In the genomic region with DNA sequence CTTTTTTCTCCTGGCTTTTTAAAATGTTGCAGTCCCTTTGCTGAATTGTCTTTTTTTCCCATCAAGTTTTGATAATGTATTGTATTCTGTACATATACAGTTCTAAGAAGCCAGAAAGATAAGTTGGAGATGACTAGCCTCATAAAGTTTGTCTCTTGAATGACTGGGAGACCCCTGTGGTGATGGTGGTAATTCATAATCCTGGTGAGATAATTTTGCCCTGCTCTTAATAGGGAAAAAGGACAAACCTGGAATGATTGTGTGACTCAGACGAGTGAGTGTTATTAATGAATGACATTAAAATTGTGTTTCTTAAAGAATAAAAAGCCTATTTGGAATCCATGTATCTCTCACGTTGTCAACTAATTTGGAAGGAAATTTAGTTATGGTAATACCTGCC, we compare ENCODE assay signal across 10 cellular contexts. TPM values are rescaled to one million over a fixed set of nuclear protein-coding genes. Genes with fewer than 3 reads are reported as not detected.
DNase-seq lines count a peak whose midpoint lies in the region; ATAC-seq, FAIRE-seq and TF ChIP-seq lines count a peak whose summit lies in the region.
"Had no signal": no experiment of that assay in that cellular context is flagged by ENCODE, and none has a peak within 500 bp of the region (broad histone marks: within the 10 kb centered on the region; RNA-seq: fewer than 3 reads in every experiment).

No MANE protein-coding gene starts in this region.

- FAIRE-seq in HepG2 (lab: Jason Lieb, UNC): no peak
- FAIRE-seq: endometrium had no signal

- no peak overlapping the region for H2BK12ac ChIP-seq in H9 (ENCODE audit: insufficient read length, low read depth, low read length)

- H3K27me3 ChIP-seq in H9 (ENCODE audit: insufficient read depth, low read length) (no peaks in the 10 kb centered on the region), HepG2 (ENCODE audit: control insufficient read depth in 1 of 2, insufficient read depth in 2 of 2, low read length in 2 of 2) (no peaks in the 10 kb centered on the region; a peak in 1 of 5 replicates)

- DNase-seq in H9 (no peak), HepG2 (ENCODE audit: low spot score) (no peak), COR-L47 (lab: John Stamatoyannopoulos, UW) (no peak), NCI-H748 (lab: John Stamatoyannopoulos, UW; ENCODE audit: unreplicated experiment) (no peak), DMS79 (lab: John Stamatoyannopoulos, UW) (no peak)
- no peak for DNase-seq in activated naive CD8-positive, alpha-beta T cell treated with anti-CD3 and anti-CD28 coated beads for 36 hours
- DNase-seq: NCI-H1930 had no signal

- no peak overlapping the region for H2AK5ac ChIP-seq in H9 (ENCODE audit: insufficient read length, low read length)

- H3K9me3 ChIP-seq in H9 (ENCODE audit: control insufficient read depth, low read depth, low read length): no peaks in the 10 kb centered on the region
- no peaks in the 10 kb centered on the region for H3K9me3 ChIP-seq in HepG2 (ENCODE audit: low read length)

- no CpG with 5 or more reads among the region's 2 CpGs for WGBS in H9 (ENCODE audit: extremely low coverage, insufficient read length, low lambda C conversion rate)
- WGBS in HepG2 (ENCODE audit: low lambda C conversion rate): 89% methylated on average over 2 of the region's 2 CpGs

- H3K18ac ChIP-seq in H9 (ENCODE audit: insufficient read length, low read depth, low read length): no peak overlapping the region

- peaks cover 1 to 3% of the 10 kb centered on the region in 2 experiments; a peak in 1 of 5 replicates for H3K9me3 Mint-ChIP-seq in H9
- no peaks in the 10 kb centered on the region for H3K9me3 Mint-ChIP-seq in activated naive CD8-positive, alpha-beta T cell treated with anti-CD3 and anti-CD28 coated beads for 36 hours

- peaks cover 7% of the 10 kb centered on the region for H3K27me3 Mint-ChIP-seq in H9 (ENCODE audit: low read depth)
- H3K27me3 Mint-ChIP-seq in activated naive CD8-positive, alpha-beta T cell treated with anti-CD3 and anti-CD28 coated beads for 36 hours: no peaks in the 10 kb centered on the region

- POLR2A ChIA-PET in HepG2 (lab: Yijun Ruan, JAX): no interaction called here

- TF ChIP-seq EP300 in HepG2 (IDR thresholded peaks at IDR 0.05; ENCODE audit: low read depth in 2 of 2, low read length in 2 of 2): no peak
- no peak for TF ChIP-seq EP300 in HepG2 (CRISPR knock-in tag; IDR thresholded peaks at IDR 0.05; ENCODE audit: borderline replicate concordance)

- H3K79me2 ChIP-seq in H9 (ENCODE audit: insufficient read depth, low read length) (peaks cover 2% of the 10 kb centered on the region; the same call in 1 of the 2 replicates), HepG2 (ENCODE audit: insufficient read depth, low read length) (peaks cover 16% of the 10 kb centered on the region)

- H3T11ph ChIP-seq in H9 (ENCODE audit: low read length): no peak overlapping the region

- no peak for ATAC-seq in HepG2
- no peak for ATAC-seq in GM18867 (IDR thresholded peaks at IDR 0.05; ENCODE audit: unreplicated experiment)

- H4K91ac ChIP-seq in H9 (ENCODE audit: insufficient read length, low read depth, low read length): no peak overlapping the region

- TF ChIP-seq CTCF in 22Rv1 (IDR thresholded peaks at IDR 0.05) (no peak), H9 (conservative IDR thresholded peaks at IDR 0.05) (no peak), HepG2 (CRISPR knock-in tag; IDR thresholded peaks at IDR 0.05) (no peak)

- no peak overlapping the region for H2AFZ ChIP-seq in H9 (ENCODE audit: low read length)
- H2AFZ ChIP-seq in HepG2 (ENCODE audit: low read length): no peak overlapping the region

- peaks cover 12 to 14% of the 10 kb centered on the region in 2 experiments for H3K4me1 Mint-ChIP-seq in H9
- H3K4me1 Mint-ChIP-seq in activated naive CD8-positive, alpha-beta T cell treated with anti-CD3 and anti-CD28 coated beads for 36 hours: peaks cover 29% of the 10 kb centered on the region

- H3K36me3 ChIP-seq in HepG2 (replicated peaks in 1 of 2; ENCODE audit: control insufficient read depth in 1 of 2, insufficient read depth in 2 of 2, low read length in 2 of 2): no peaks in the 10 kb centered on the region

- no TSS peak for BruUV-seq in HepG2 (replicated peaks; lab: Mats Ljungman, UMichigan)

- H3K4me1 ChIP-seq in H9 (ENCODE audit: insufficient read depth, low read length) (no peaks in the 10 kb centered on the region), HepG2 (ENCODE audit: insufficient read depth, low read length) (peaks cover 23% of the 10 kb centered on the region)

- peak overlapping the region; percentile 81 to 92 (median 89); a peak in 5 of 6 replicates for H3K4me3 ChIP-seq in HepG2 (replicated peaks in 1 of 3; ENCODE audit: insufficient read depth in 1 of 3, low read depth in 2 of 3, low read length in 3 of 3)

- no peak overlapping the region for H3K14ac ChIP-seq in H9 (ENCODE audit: insufficient read depth, low read length)

- no peaks in the 10 kb centered on the region for H3K79me1 ChIP-seq in H9 (ENCODE audit: insufficient read depth, low read depth, low read length, poor library complexity, severe bottlenecking)

- H2BK5ac ChIP-seq in H9 (ENCODE audit: insufficient read length, low read length): no peak overlapping the region

- H3K9ac ChIP-seq in H9 (ENCODE audit: extremely low read depth, insufficient read length, low read length) (no peak overlapping the region), HepG2 (ENCODE audit: insufficient read depth, low read depth, low read length) (peak overlapping the region; percentile 75)

- no peak overlapping the region for H3K4ac ChIP-seq in H9 (ENCODE audit: low read depth, low read length)

- peaks cover 5 to 10% (median 9%) of the 10 kb centered on the region in 3 experiments; a peak in 6 of 7 replicates for H3K36me3 Mint-ChIP-seq in H9 (ENCODE audit: insufficient read depth in 1 of 3, low read depth in 3 of 3)
- H3K36me3 Mint-ChIP-seq in activated naive CD8-positive, alpha-beta T cell treated with anti-CD3 and anti-CD28 coated beads for 36 hours: peaks cover 13% of the 10 kb centered on the region

- H2BK15ac ChIP-seq in H9 (ENCODE audit: low read depth, low read length): no peak overlapping the region

- H3K27ac Mint-ChIP-seq in H9: no peak overlapping the region
- H3K27ac Mint-ChIP-seq in activated naive CD8-positive, alpha-beta T cell treated with anti-CD3 and anti-CD28 coated beads for 36 hours: peak overlapping the region; percentile 70

- H4K20me1 ChIP-seq in H9 (ENCODE audit: control insufficient read depth, insufficient read depth, insufficient read length) (no peaks in the 10 kb centered on the region), HepG2 (ENCODE audit: insufficient read depth, low read length) (no peaks in the 10 kb centered on the region)

- TF ChIP-seq POLR2A in HepG2 (IDR thresholded peaks at IDR 0.05; ENCODE audit: insufficient read depth in 1 of 2, low read depth in 2 of 2, low read length in 2 of 2): no peak

- no peak overlapping the region for H3K56ac ChIP-seq in H9 (ENCODE audit: insufficient read length, low read depth, low read length)

- in situ Hi-C loops in HepG2 (cut with HindIII; ENCODE audit: extremely low pct_ligation_motif_present, low pct_unique_long_range_greater_than_20kb): no loop called here

- H2BK20ac ChIP-seq in H9 (ENCODE audit: low read depth, low read length, poor library complexity, severe bottlenecking): no peak overlapping the region

- H3K27ac ChIP-seq in 22Rv1 (peak overlapping the region; percentile 74), H9 (ENCODE audit: insufficient read length, low read depth, low read length) (no peak overlapping the region), HepG2 (ENCODE audit: extremely low read length, insufficient read depth, low read length) (no peak overlapping the region)

- H3K4me2 ChIP-seq in H9 (ENCODE audit: insufficient read depth, insufficient read length, low read length) (peak overlapping the region; percentile 88), HepG2 (ENCODE audit: low read depth, low read length) (peak overlapping the region; percentile 62)

- peak overlapping the region; percentile 99 to 100 for H3K4me3 Mint-ChIP-seq in H9
- H3K4me3 Mint-ChIP-seq in activated naive CD8-positive, alpha-beta T cell treated with anti-CD3 and anti-CD28 coated beads for 36 hours: peak overlapping the region; percentile 100

- H2BK120ac ChIP-seq in H9 (ENCODE audit: low read depth, low read length, poor library complexity, severe bottlenecking): no peak overlapping the region

- intact Hi-C loops in HepG2 (cut with micrococcal nuclease; ENCODE audit: unreplicated experiment): loop anchor here (2.0 kb wide), 1 partner anchor 58 kb away; the partner anchor contains the start of gene EED

- H3K23me2 ChIP-seq in H9 (ENCODE audit: insufficient read length, low read depth, low read length, poor library complexity, severe bottlenecking): no peaks in the 10 kb centered on the region

- H3K23ac ChIP-seq in H9 (ENCODE audit: insufficient read length, low read depth, low read length): no peak overlapping the region

- no peak for TF ChIP-seq RAD21 in HepG2 (CRISPR knock-in tag; IDR thresholded peaks at IDR 0.05)

- CTCF ChIA-PET in HepG2 (lab: Yijun Ruan, JAX; ENCODE audit: low intra/inter-chr PET ratio, low total read pairs): no interaction called here

- no peak overlapping the region for H4K5ac ChIP-seq in H9 (ENCODE audit: insufficient read length, low read depth, low read length)

- no peak overlapping the region for H4K8ac ChIP-seq in H9 (replicated peaks; ENCODE audit: insufficient read length, low read depth, low read length)

RNA-seq across cellular contexts. Expression of gene HIKESHI, which starts 1.2 kb away (rescaled TPM):
- total RNA-seq in H9 (2021): 54.1 and 55.2 TPM in 2 replicates
- total RNA-seq in activated naive CD8-positive, alpha-beta T cell treated with anti-CD3 and anti-CD28 coated beads for 36 hours: 10 to 100 TPM; 52.9 to 57.0 TPM
- total RNA-seq in HepG2 (2016; rRNA removed; fragmentation: Illumina TruSeq; extraction: Trizol): 67.8 and 75.2 TPM in 2 replicates
- 83.1 and 102 TPM in 2 replicates for total RNA-seq in HepG2 (2016; cell fraction: cytosol; rRNA removed; fragmentation: Illumina TruSeq; extraction: Trizol; ENCODE audit: low read depth)
- 71.7 and 75.9 TPM in 2 replicates for total RNA-seq in HepG2 (2016; cell fraction: insoluble cytoplasmic fraction; rRNA removed; fragmentation: Illumina TruSeq; extraction: Trizol)
- total RNA-seq in HepG2 (2016; cell fraction: membrane; rRNA removed; fragmentation: Illumina TruSeq; extraction: Trizol): 106 TPM in 2 replicates
- 29.7 and 37.3 TPM in 2 replicates for total RNA-seq in HepG2 (2016; cell fraction: nucleus; rRNA removed; fragmentation: Illumina TruSeq; extraction: Trizol)
- polyA plus RNA-seq in HepG2 (2011; rRNA removed): 66.6 and 74.8 TPM in 2 replicates
- 27.3 and 35.6 TPM in 2 replicates for polyA plus RNA-seq in HepG2 (2011; cell fraction: cytosol; rRNA removed)
- 47.3 and 48.8 TPM in 2 replicates for polyA plus RNA-seq in HepG2 (2011; cell fraction: nucleus; rRNA removed)
- polyA plus RNA-seq in HepG2 (2012): 30.1 and 37.1 TPM in 2 replicates
- 86.5 and 101 TPM in 2 replicates for polyA plus RNA-seq in HepG2 (2016; cell fraction: cytosol; fragmentation: Illumina TruSeq; extraction: Trizol; ENCODE audit: low read depth)
- 54.2 and 61.6 TPM in 2 replicates for polyA plus RNA-seq in HepG2 (2016; cell fraction: insoluble cytoplasmic fraction; fragmentation: Illumina TruSeq; extraction: Trizol; ENCODE audit: low read depth)
- 78.5 and 91.4 TPM in 2 replicates for polyA plus RNA-seq in HepG2 (2016; cell fraction: membrane; fragmentation: Illumina TruSeq; extraction: Trizol; ENCODE audit: low read depth)
- 57.9 and 58.2 TPM in 2 replicates for polyA plus RNA-seq in HepG2 (2016; cell fraction: nucleus; fragmentation: Illumina TruSeq; extraction: Trizol; ENCODE audit: insufficient read depth, low read depth)
- polyA minus RNA-seq in HepG2 (2011; rRNA and poly(A)+ RNA removed; ENCODE audit: low replicate concordance): 26.6 and 64.0 TPM in 2 replicates
- polyA minus RNA-seq in HepG2 (2011; cell fraction: cytosol; rRNA and poly(A)+ RNA removed): 10.0 and 12.8 TPM in 2 replicates
- 19.8 and 24.1 TPM in 2 replicates for polyA minus RNA-seq in HepG2 (2011; cell fraction: nucleus; rRNA and poly(A)+ RNA removed)

RNA-seq across cellular contexts. Expression of gene EED, which starts 58.7 kb away (rescaled TPM):
- total RNA-seq in H9 (2021) (31.7 and 34.1 TPM in 2 replicates), HepG2 (2016; rRNA removed; fragmentation: Illumina TruSeq; extraction: Trizol) (28.4 and 39.7 TPM in 2 replicates)
- total RNA-seq in activated naive CD8-positive, alpha-beta T cell treated with anti-CD3 and anti-CD28 coated beads for 36 hours: 10 to 100 TPM; 85.3 to 86.7 TPM
- 9.2 and 9.8 TPM in 2 replicates for total RNA-seq in HepG2 (2016; cell fraction: cytosol; rRNA removed; fragmentation: Illumina TruSeq; extraction: Trizol; ENCODE audit: low read depth)
- total RNA-seq in HepG2 (2016; cell fraction: insoluble cytoplasmic fraction; rRNA removed; fragmentation: Illumina TruSeq; extraction: Trizol): 30.2 and 38.4 TPM in 2 replicates
- 9.8 and 12.4 TPM in 2 replicates for total RNA-seq in HepG2 (2016; cell fraction: membrane; rRNA removed; fragmentation: Illumina TruSeq; extraction: Trizol)
- 43.4 and 44.1 TPM in 2 replicates for total RNA-seq in HepG2 (2016; cell fraction: nucleus; rRNA removed; fragmentation: Illumina TruSeq; extraction: Trizol)
- polyA plus RNA-seq in HepG2 (2011; rRNA removed): 8.9 and 11.0 TPM in 2 replicates
- 3.7 and 4.4 TPM in 2 replicates for polyA plus RNA-seq in HepG2 (2011; cell fraction: cytosol; rRNA removed)
- polyA plus RNA-seq in HepG2 (2011; cell fraction: nucleus; rRNA removed): 10.7 and 10.8 TPM in 2 replicates
- 11.9 and 16.4 TPM in 2 replicates for polyA plus RNA-seq in HepG2 (2012)
- polyA plus RNA-seq in HepG2 (2016; cell fraction: cytosol; fragmentation: Illumina TruSeq; extraction: Trizol; ENCODE audit: low read depth): 2.1 and 2.5 TPM in 2 replicates
- polyA plus RNA-seq in HepG2 (2016; cell fraction: insoluble cytoplasmic fraction; fragmentation: Illumina TruSeq; extraction: Trizol; ENCODE audit: low read depth): 28.4 and 29.1 TPM in 2 replicates
- polyA plus RNA-seq in HepG2 (2016; cell fraction: membrane; fragmentation: Illumina TruSeq; extraction: Trizol; ENCODE audit: low read depth): 3.5 and 4.2 TPM in 2 replicates
- 38.4 and 40.2 TPM in 2 replicates for polyA plus RNA-seq in HepG2 (2016; cell fraction: nucleus; fragmentation: Illumina TruSeq; extraction: Trizol; ENCODE audit: insufficient read depth, low read depth)
- polyA minus RNA-seq in HepG2 (2011; rRNA and poly(A)+ RNA removed; ENCODE audit: low replicate concordance): 4.5 and 20.2 TPM in 2 replicates
- 4.9 and 5.7 TPM in 2 replicates for polyA minus RNA-seq in HepG2 (2011; cell fraction: cytosol; rRNA and poly(A)+ RNA removed)
- 48.0 and 61.4 TPM in 2 replicates for polyA minus RNA-seq in HepG2 (2011; cell fraction: nucleus; rRNA and poly(A)+ RNA removed)
